ENCODE assay signal across 9 cellular contexts in the genomic region with DNA sequence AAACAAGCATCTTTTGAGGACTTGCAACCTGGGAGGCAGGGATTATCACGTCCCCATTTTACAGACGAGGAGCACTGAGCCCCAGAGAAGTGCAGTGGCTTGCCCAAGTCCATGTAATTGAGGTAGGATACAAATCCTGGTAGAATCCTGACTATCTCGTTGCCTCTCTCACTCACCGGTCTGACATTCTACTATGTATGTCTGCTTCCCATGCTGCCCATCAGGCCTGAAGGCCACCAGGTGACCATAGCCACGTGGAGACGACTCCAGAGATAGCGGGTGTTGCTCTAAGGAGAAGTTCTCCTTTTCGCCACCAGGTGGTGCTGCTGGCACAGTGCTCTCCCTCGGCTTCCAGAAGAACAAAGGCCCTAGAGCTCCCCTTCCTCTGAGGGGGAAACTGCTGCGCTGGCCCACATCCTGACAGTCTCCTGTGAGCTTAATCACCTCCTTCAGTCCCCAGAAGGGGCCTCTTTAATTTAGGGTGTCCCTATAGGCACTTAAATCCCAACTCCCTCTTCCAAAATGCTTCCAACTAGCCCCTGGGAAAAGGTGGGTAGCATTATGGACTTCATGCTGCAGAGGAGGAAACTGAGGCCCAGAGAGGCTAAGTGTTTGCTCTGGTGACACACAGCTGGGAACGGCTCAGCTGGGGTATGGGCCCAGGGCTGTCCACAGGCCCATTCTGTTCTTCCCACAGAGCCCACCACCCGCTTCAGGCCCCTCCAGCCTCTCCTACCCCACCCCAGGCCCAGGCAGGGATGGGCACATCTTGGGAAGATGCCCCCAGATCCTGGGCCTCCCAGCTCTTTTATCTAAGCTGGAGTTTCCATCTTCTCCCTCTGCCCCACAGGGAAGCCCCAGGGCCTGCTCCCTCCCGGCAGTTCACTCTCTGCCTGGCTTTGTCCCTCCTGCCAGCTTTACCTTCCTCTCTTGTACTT. TPM values are rescaled to one million over a fixed set of nuclear protein-coding genes. Genes with fewer than 3 reads are reported as not detected.
A peak's percentile ranks its signal among the peaks of the same experiment; 100 is the strongest.
DNase-seq lines count a peak whose midpoint lies in the region; ATAC-seq and TF ChIP-seq lines count a peak whose summit lies in the region.
"Had no signal": no experiment of that assay in that cellular context is flagged by ENCODE, and none has a peak within 500 bp of the region (broad histone marks: within the 10 kb centered on the region; RNA-seq: fewer than 3 reads in every experiment).

No MANE protein-coding gene starts in this region.

- no peak overlapping the region for H3K9ac ChIP-seq in KMS-11
- no peak overlapping the region for H3K9ac ChIP-seq in neural progenitor cell

- POLR2A ChIA-PET in CD4-positive, alpha-beta T cell (lab: Charles Lee) = interaction anchor here (0.5 to 3.7 kb wide), 30 partner anchors 12 to 256 kb away, joined by 3 to 75 read pairs (median 4); partner anchors contain the start of genes GRK6, LMAN2, PDLIM7 and PRR7

- TF ChIP-seq CTCF in CD4-positive, alpha-beta T cell (IDR thresholded peaks at IDR 0.05) = peak; percentile 95
- TF ChIP-seq CTCF in KMS-11 (conservative IDR thresholded peaks at IDR 0.05; ENCODE audit: low read depth, low read length) = peak; percentile 86
- TF ChIP-seq CTCF in Peyer's patch (IDR thresholded peaks at IDR 0.05) = peak; percentile 96 to 99 (median 98)
- TF ChIP-seq CTCF in fibroblast of mammary gland (conservative IDR thresholded peaks at IDR 0.05; ENCODE audit: control insufficient read depth, insufficient read depth, low read depth, low read length) = peak; percentile 92
- peak; percentile 95 for TF ChIP-seq CTCF in neural progenitor cell (IDR thresholded peaks at IDR 0.05)

- H4K20me1 ChIP-seq in KMS-11 (ENCODE audit: insufficient read depth) (no peaks in the 10 kb centered on the region), neural progenitor cell (ENCODE audit: low read depth) (no peaks in the 10 kb centered on the region)

- H3K9me3 Mint-ChIP-seq in CD4-positive, alpha-beta T cell = no peaks in the 10 kb centered on the region
- no peaks in the 10 kb centered on the region for H3K9me3 Mint-ChIP-seq in activated T-cell treated with anti-CD3 and anti-CD28 coated beads, Interleukin-2, amount 50 U/mL, for 4 hours
- no peaks in the 10 kb centered on the region for H3K9me3 Mint-ChIP-seq in neural progenitor cell
- no peaks in the 10 kb centered on the region for H3K9me3 Mint-ChIP-seq in stimulated activated naive CD8-positive, alpha-beta T cell treated with anti-CD3 and anti-CD28 coated beads, Interleukin-15, amount 100 ng/mL, for 72 hours

- H3K4me3 Mint-ChIP-seq in CD4-positive, alpha-beta T cell = peak overlapping the region; percentile 52
- no peak overlapping the region for H3K4me3 Mint-ChIP-seq in activated T-cell treated with anti-CD3 and anti-CD28 coated beads, Interleukin-2, amount 50 U/mL, for 4 hours
- H3K4me3 Mint-ChIP-seq in neural progenitor cell = peak overlapping the region; percentile 44
- H3K4me3 Mint-ChIP-seq in stimulated activated naive CD8-positive, alpha-beta T cell treated with anti-CD3 and anti-CD28 coated beads, Interleukin-15, amount 100 ng/mL, for 72 hours = peak overlapping the region; percentile 43 to 66

- H3K9me3 ChIP-seq in CD4-positive, alpha-beta T cell (ENCODE audit: control insufficient read depth, low read length) = no peaks in the 10 kb centered on the region
- H3K9me3 ChIP-seq in Peyer's patch (no peaks in the 10 kb centered on the region), neural progenitor cell (ENCODE audit: low read depth) (no peaks in the 10 kb centered on the region)

- CTCF ChIA-PET in CD4-positive, alpha-beta T cell (lab: Charles Lee) = interaction anchor here (0.5 to 6.1 kb wide), 39 partner anchors 9 to 936 kb away, joined by 3 to 136 read pairs (median 4); partner anchors contain the start of genes LMAN2, PDLIM7 and PRR7

- H3K4me1 Mint-ChIP-seq in CD4-positive, alpha-beta T cell (ENCODE audit: low read depth) = peaks cover 35% of the 10 kb centered on the region
- H3K4me1 Mint-ChIP-seq in activated T-cell treated with anti-CD3 and anti-CD28 coated beads, Interleukin-2, amount 50 U/mL, for 4 hours (ENCODE audit: low read depth) = peaks cover 39% of the 10 kb centered on the region
- peaks cover 34% of the 10 kb centered on the region for H3K4me1 Mint-ChIP-seq in neural progenitor cell
- peaks cover 45% of the 10 kb centered on the region for H3K4me1 Mint-ChIP-seq in stimulated activated naive CD8-positive, alpha-beta T cell treated with anti-CD3 and anti-CD28 coated beads, Interleukin-15, amount 100 ng/mL, for 72 hours

- intact Hi-C loops in CD4-positive, alpha-beta T cell (cut with DNase I, micrococcal nuclease) = loop anchor here (1.0 to 10.0 kb wide), 6 partner anchors 12 to 674 kb away; no protein-coding TSS in a partner anchor

- H3K27me3 Mint-ChIP-seq in CD4-positive, alpha-beta T cell = no peaks in the 10 kb centered on the region
- H3K27me3 Mint-ChIP-seq in activated T-cell treated with anti-CD3 and anti-CD28 coated beads, Interleukin-2, amount 50 U/mL, for 4 hours (ENCODE audit: low read depth) = no peaks in the 10 kb centered on the region
- H3K27me3 Mint-ChIP-seq in neural progenitor cell (ENCODE audit: insufficient read depth, low read depth) = peaks cover 3% of the 10 kb centered on the region
- peaks cover 6% of the 10 kb centered on the region for H3K27me3 Mint-ChIP-seq in stimulated activated naive CD8-positive, alpha-beta T cell treated with anti-CD3 and anti-CD28 coated beads, Interleukin-15, amount 100 ng/mL, for 72 hours

- H3K79me2 ChIP-seq in KMS-11 (ENCODE audit: insufficient read depth, low read depth) = no peaks in the 10 kb centered on the region
- H3K79me2 ChIP-seq in neural progenitor cell (ENCODE audit: low read depth) = no peaks in the 10 kb centered on the region

- no peak overlapping the region for H3K4me3 ChIP-seq in KMS-11 (IDR thresholded peaks at IDR 0.05; ENCODE audit: insufficient read depth, low read depth, low read length)
- no peak overlapping the region for H3K4me3 ChIP-seq in Peyer's patch
- no peak overlapping the region for H3K4me3 ChIP-seq in fibroblast of mammary gland (ENCODE audit: control insufficient read depth, low read depth, low read length)
- H3K4me3 ChIP-seq in neural progenitor cell = no peak overlapping the region

- peak in 1 of 2 donors; percentile 41 for TF ChIP-seq POLR2A in Peyer's patch (IDR thresholded peaks at IDR 0.05)

- H3K27ac ChIP-seq in CD4-positive, alpha-beta T cell (ENCODE audit: low read depth, low read length) = peak overlapping the region; percentile 29
- H3K27ac ChIP-seq in KMS-11 (no peak overlapping the region), Peyer's patch (peak overlapping the region; percentile 32 to 74 (median 54)), neural progenitor cell (no peak overlapping the region)

- H3K27ac Mint-ChIP-seq in CD4-positive, alpha-beta T cell = peak overlapping the region; percentile 80
- peak overlapping the region; percentile 83 for H3K27ac Mint-ChIP-seq in neural progenitor cell
- peak overlapping the region in 1 of 2 donors; percentile 61 for H3K27ac Mint-ChIP-seq in stimulated activated naive CD8-positive, alpha-beta T cell treated with anti-CD3 and anti-CD28 coated beads, Interleukin-15, amount 100 ng/mL, for 72 hours

- H3K36me3 Mint-ChIP-seq in CD4-positive, alpha-beta T cell (ENCODE audit: low read depth) = no peaks in the 10 kb centered on the region
- H3K36me3 Mint-ChIP-seq in activated T-cell treated with anti-CD3 and anti-CD28 coated beads, Interleukin-2, amount 50 U/mL, for 4 hours (ENCODE audit: insufficient read depth) = no peaks in the 10 kb centered on the region
- no peaks in the 10 kb centered on the region for H3K36me3 Mint-ChIP-seq in neural progenitor cell

- no peaks in the 10 kb centered on the region for H3F3A ChIP-seq in neural progenitor cell (ENCODE audit: low read depth)

- ATAC-seq in CD4-positive, alpha-beta T cell (ENCODE audit: poor library complexity) = peak; percentile 76
- peak; percentile 34 for ATAC-seq in GM21381 (IDR thresholded peaks at IDR 0.05; ENCODE audit: unreplicated experiment)
- peak; percentile 67 to 70 for ATAC-seq in activated T-cell treated with anti-CD3 and anti-CD28 coated beads, Interleukin-2, amount 50 U/mL, for 4 hours
- ATAC-seq in stimulated activated naive CD8-positive, alpha-beta T cell treated with anti-CD3 and anti-CD28 coated beads, Interleukin-15, amount 100 ng/mL, for 72 hours = peak; percentile 88

- H3K36me3 ChIP-seq in KMS-11 (ENCODE audit: insufficient read depth) (no peaks in the 10 kb centered on the region), Peyer's patch (no peaks in the 10 kb centered on the region), neural progenitor cell (no peaks in the 10 kb centered on the region)

- H3K4me2 ChIP-seq in KMS-11 = no peak overlapping the region
- no peak overlapping the region for H3K4me2 ChIP-seq in neural progenitor cell

- peak; percentile 80 to 87 (median 82) for DNase-seq in CD4-positive, alpha-beta T cell
- DNase-seq in Peyer's patch = peak; percentile 83 to 95 (median 87)
- peak; percentile 88 for DNase-seq in activated T-cell treated with anti-CD3 and anti-CD28 coated beads, Interleukin-2, amount 50 U/mL, for 4 hours
- DNase-seq in fibroblast of mammary gland (ENCODE audit: low read depth) = peak; percentile 81
- peak; percentile 91 for DNase-seq in neural progenitor cell (ENCODE audit: low spot score)
- peak; percentile 87 to 91 for DNase-seq in stimulated activated naive CD8-positive, alpha-beta T cell treated with anti-CD3 and anti-CD28 coated beads, Interleukin-15, amount 100 ng/mL, for 72 hours

- no peaks in the 10 kb centered on the region for H3K27me3 ChIP-seq in CD4-positive, alpha-beta T cell (ENCODE audit: control insufficient read depth, insufficient read depth, low read length)
- H3K27me3 ChIP-seq in KMS-11 (ENCODE audit: insufficient read depth, low read depth) (no peaks in the 10 kb centered on the region), Peyer's patch (no peaks in the 10 kb centered on the region), neural progenitor cell (peaks cover 19% of the 10 kb centered on the region)

- H3K4me1 ChIP-seq in KMS-11 (ENCODE audit: low read depth, poor library complexity, severe bottlenecking) (no peaks in the 10 kb centered on the region), Peyer's patch (peaks cover 0 to 29% (median 21%) of the 10 kb centered on the region in 4 donors), neural progenitor cell (no peaks in the 10 kb centered on the region)

- H2AFZ ChIP-seq in KMS-11 (ENCODE audit: low read depth) (peak overlapping the region; percentile 53), neural progenitor cell (replicated peaks) (peak overlapping the region; percentile 86)

RNA-seq across cellular contexts. Expression of gene SLC34A1, which starts 6.4 kb away (rescaled TPM):
- total RNA-seq in CD4-positive, alpha-beta T cell = not detected
- total RNA-seq in Peyer's patch (under 1 TPM in 1 of 4 donors, not detected in 3; 0.35 TPM), neural progenitor cell (ENCODE audit: low replicate concordance) (not detected in 2 replicates)
- total RNA-seq in activated T-cell treated with anti-CD3 and anti-CD28 coated beads, Interleukin-2, amount 50 U/mL, for 4 hours = not detected

RNA-seq across cellular contexts. Expression of gene PFN3, which starts 9.8 kb away (rescaled TPM):
- not detected for total RNA-seq in CD4-positive, alpha-beta T cell
- not detected for total RNA-seq in Peyer's patch
- total RNA-seq in activated T-cell treated with anti-CD3 and anti-CD28 coated beads, Interleukin-2, amount 50 U/mL, for 4 hours = not detected
- not detected in 2 replicates for total RNA-seq in neural progenitor cell (ENCODE audit: low replicate concordance)
- total RNA-seq: T-helper 2 cell treated with Interferon-gamma antibody and Interleukin-4, amounts not matched to agents 100 ng/mL and 5 ng/mL, for 36 hours had no signal

RNA-seq across cellular contexts. Expression of gene F12, which starts 18.7 kb away (rescaled TPM):
- total RNA-seq in CD4-positive, alpha-beta T cell = under 1 TPM; 0.20 to 0.60 TPM
- total RNA-seq in Peyer's patch = 10 to 100 TPM in 1 of 4 donors, 1 to 10 TPM in 3; 1.7 to 22.2 (median 7.8) TPM
- total RNA-seq in activated T-cell treated with anti-CD3 and anti-CD28 coated beads, Interleukin-2, amount 50 U/mL, for 4 hours = 1 to 10 TPM; 1.7 to 5.7 (median 3.1) TPM
- 2.0 TPM in 1 of 2 replicates, not detected in the other for total RNA-seq in neural progenitor cell (ENCODE audit: low replicate concordance)

RNA-seq across cellular contexts. Expression of gene RGS14, which starts 32.9 kb away (rescaled TPM):
- 10 to 100 TPM; 34.7 to 35.3 TPM for total RNA-seq in CD4-positive, alpha-beta T cell
- total RNA-seq in Peyer's patch = 10 to 100 TPM; 19.4 to 41.0 (median 23.3) TPM
- total RNA-seq in activated T-cell treated with anti-CD3 and anti-CD28 coated beads, Interleukin-2, amount 50 U/mL, for 4 hours = 10 to 100 TPM; 43.7 to 62.3 (median 46.2) TPM
- 3.2 and 19.0 TPM in 2 replicates for total RNA-seq in neural progenitor cell (ENCODE audit: low replicate concordance)

RNA-seq across cellular contexts. Expression of gene GRK6, which starts 35.8 kb away (rescaled TPM):
- 100 to 1,000 TPM; 186 to 192 TPM for total RNA-seq in CD4-positive, alpha-beta T cell
- 100 to 1,000 TPM in 1 of 4 donors, 10 to 100 TPM in 3; 36.2 to 140 (median 40.7) TPM for total RNA-seq in Peyer's patch
- total RNA-seq in activated T-cell treated with anti-CD3 and anti-CD28 coated beads, Interleukin-2, amount 50 U/mL, for 4 hours = 100 to 1,000 TPM; 140 to 163 (median 158) TPM
- total RNA-seq in neural progenitor cell (ENCODE audit: low replicate concordance) = 24.0 and 50.6 TPM in 2 replicates

Comparison
In these comparisons a context has a peak if more than half of its experiments do, and no peak if none do; other contexts are left out.
1. ATAC-seq: peak in every context shown above with its lines; median percentile 88 in stimulated activated naive CD8-positive, alpha-beta T cell treated with anti-CD3 and anti-CD28 coated beads, Interleukin-15, amount 100 ng/mL, for 72 hours; 76 in CD4-positive, alpha-beta T cell; 68 in activated T-cell treated with anti-CD3 and anti-CD28 coated beads, Interleukin-2, amount 50 U/mL, for 4 hours; 34 in GM21381.
2. H3K27ac ChIP-seq: peak in CD4-positive, alpha-beta T cell (single experiment) and Peyer's patch (4 of 4); none in KMS-11 (single experiment) and neural progenitor cell (single experiment).
3. Peak in every context shown above with its lines, with median percentiles within 50 percentile points of each other: DNase-seq and CTCF ChIP-seq.